In the genomic region with DNA sequence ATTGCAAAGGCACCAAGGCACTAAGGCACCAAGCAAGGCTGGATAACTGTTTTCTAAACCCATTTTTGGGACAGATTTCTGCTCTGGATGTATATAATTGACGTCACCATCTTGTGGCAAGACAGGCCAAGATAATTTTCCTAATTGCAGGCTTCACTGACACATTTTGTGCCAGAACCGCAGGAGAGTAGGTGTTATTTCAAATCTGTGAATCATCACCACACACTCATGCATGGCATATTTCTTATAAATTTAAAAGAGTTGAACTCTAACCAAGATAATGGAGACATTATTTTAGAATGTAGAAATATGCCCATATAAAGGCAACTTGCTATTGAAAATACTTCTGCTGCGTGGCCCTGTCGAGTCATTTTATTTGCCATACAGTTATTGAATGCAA, we compare ENCODE assay signal across 23 cellular contexts.
A peak's percentile ranks its signal among the peaks of the same experiment; 100 is the strongest.
DNase-seq lines count a peak whose midpoint lies in the region; ATAC-seq, FAIRE-seq and TF ChIP-seq lines count a peak whose summit lies in the region.
"Had no signal": no experiment of that assay in that cellular context is flagged by ENCODE, and none has a peak within 500 bp of the region (broad histone marks: within the 10 kb centered on the region; RNA-seq: fewer than 3 reads in every experiment).

No MANE protein-coding gene starts in this region.

- no peaks in the 10 kb centered on the region for H3K27me3 ChIP-seq in MM.1S (replicated peaks; ENCODE audit: insufficient read depth, low read length)
- H3K27me3 ChIP-seq in naive thymus-derived CD4-positive, alpha-beta T cell (ENCODE audit: control insufficient read depth in 2 of 2, insufficient read depth in 2 of 2, low read length in 2 of 2) = no peaks in the 10 kb centered on the region
- H3K27me3 ChIP-seq: adrenal gland, tibial artery had no signal

- FAIRE-seq in GM12891 (lab: Jason Lieb, UNC) = no peak
- FAIRE-seq: A204.1 had no signal

- TF ChIP-seq CTCF in activated CD8-positive, alpha-beta T cell treated with anti-CD3 and anti-CD28 coated beads for 36 hours (IDR thresholded peaks at IDR 0.05) = no peak
- no peak for TF ChIP-seq CTCF in MM.1S (IDR thresholded peaks at IDR 0.05; ENCODE audit: low read length)

- no peak overlapping the region for H3K4me3 ChIP-seq in MM.1S (ENCODE audit: low read length)
- H3K4me3 ChIP-seq in naive thymus-derived CD4-positive, alpha-beta T cell (ENCODE audit: low read length) = no peak overlapping the region
- H3K4me3 ChIP-seq: adrenal gland, left ventricle myocardium inferior, tibial artery had no signal

- no peak for TF ChIP-seq POLR2A in GM12891 (IDR thresholded peaks at IDR 0.05; ENCODE audit: low read depth, low read length)

- H3K4me3 Mint-ChIP-seq in activated CD8-positive, alpha-beta T cell treated with anti-CD3 and anti-CD28 coated beads for 36 hours = no peak overlapping the region
- H3K4me3 Mint-ChIP-seq in activated CD8-positive, alpha-beta T cell treated with anti-CD3 and anti-CD28 coated beads, Interleukin-2, amount 10 ng/mL, durations not matched to agents 7 days and 5 days = no peak overlapping the region
- no peak overlapping the region for H3K4me3 Mint-ChIP-seq in stimulated activated naive CD8-positive, alpha-beta T cell treated with anti-CD3 and anti-CD28 coated beads, Interleukin-15, amount 100 ng/mL, for 72 hours
- H3K4me3 Mint-ChIP-seq in naive thymus-derived CD4-positive, alpha-beta T cell = no peak overlapping the region
- H3K4me3 Mint-ChIP-seq: activated CD8-positive, alpha-beta memory T cell treated with anti-CD3 and anti-CD28 coated beads, Interleukin-2, amount 10 ng/mL, durations not matched to agents 7 days and 5 days; CD8-positive, alpha-beta memory T cell; stimulated activated naive B cell treated with anti-CD40 and anti-IgM and Interleukin-4, amounts not matched to agents 10 μg/mL and 1 μg/mL and 100 μg/mL, for 72 hours had no signal

- no peaks in the 10 kb centered on the region for H4K20me1 ChIP-seq in MM.1S (ENCODE audit: insufficient read depth, low read length)

- POLR2A ChIA-PET in activated CD8-positive, alpha-beta T cell treated with anti-CD3 and anti-CD28 coated beads for 36 hours (lab: Charles Lee) = interaction anchor here (0.6 kb wide), 1 partner anchor 135 kb away, joined by 4 read pairs; no protein-coding TSS in a partner anchor
- POLR2A ChIA-PET in activated CD8-positive, alpha-beta T cell treated with anti-CD3 and anti-CD28 coated beads, Interleukin-2, amount 10 ng/mL, durations not matched to agents 7 days and 5 days (lab: Charles Lee) = no interaction called here
- POLR2A ChIA-PET in naive thymus-derived CD4-positive, alpha-beta T cell (lab: Charles Lee) = no interaction called here

- no peaks in the 10 kb centered on the region for H3K9me2 ChIP-seq in MM.1S (replicated peaks; ENCODE audit: insufficient read depth, low read length)

- H3K9ac ChIP-seq in MM.1S (ENCODE audit: low read length) = no peak overlapping the region

- peak overlapping the region; percentile 28 for H3K27ac Mint-ChIP-seq in activated CD8-positive, alpha-beta T cell treated with anti-CD3 and anti-CD28 coated beads for 36 hours
- no peak overlapping the region for H3K27ac Mint-ChIP-seq in activated CD8-positive, alpha-beta T cell treated with anti-CD3 and anti-CD28 coated beads, Interleukin-2, amount 10 ng/mL, durations not matched to agents 7 days and 5 days
- H3K27ac Mint-ChIP-seq in stimulated activated naive CD8-positive, alpha-beta T cell treated with anti-CD3 and anti-CD28 coated beads, Interleukin-15, amount 100 ng/mL, for 72 hours = no peak overlapping the region
- H3K27ac Mint-ChIP-seq in naive thymus-derived CD4-positive, alpha-beta T cell = no peak overlapping the region
- H3K27ac Mint-ChIP-seq: activated CD8-positive, alpha-beta memory T cell treated with anti-CD3 and anti-CD28 coated beads, Interleukin-2, amount 10 ng/mL, durations not matched to agents 7 days and 5 days; stimulated activated naive B cell treated with anti-CD40 and anti-IgM and Interleukin-4, amounts not matched to agents 10 μg/mL and 1 μg/mL and 100 μg/mL, for 72 hours had no signal

- H3K36me3 ChIP-seq in MM.1S (replicated peaks; ENCODE audit: insufficient read depth, low read length) = no peaks in the 10 kb centered on the region
- H3K36me3 ChIP-seq in naive thymus-derived CD4-positive, alpha-beta T cell (ENCODE audit: control insufficient read depth in 2 of 3, insufficient read depth in 3 of 3, low read length in 3 of 3) = no peaks in the 10 kb centered on the region
- H3K36me3 ChIP-seq: adrenal gland had no signal

- H3K4me1 Mint-ChIP-seq in activated CD8-positive, alpha-beta T cell treated with anti-CD3 and anti-CD28 coated beads for 36 hours (ENCODE audit: low read depth) = peaks cover 21% of the 10 kb centered on the region
- peaks cover 7% of the 10 kb centered on the region for H3K4me1 Mint-ChIP-seq in activated CD8-positive, alpha-beta T cell treated with anti-CD3 and anti-CD28 coated beads, Interleukin-2, amount 10 ng/mL, durations not matched to agents 7 days and 5 days (ENCODE audit: low read depth)
- peaks cover 17% of the 10 kb centered on the region for H3K4me1 Mint-ChIP-seq in stimulated activated naive CD8-positive, alpha-beta T cell treated with anti-CD3 and anti-CD28 coated beads, Interleukin-15, amount 100 ng/mL, for 72 hours
- peaks cover 6 to 22% (median 13%) of the 10 kb centered on the region in 7 donors for H3K4me1 Mint-ChIP-seq in naive thymus-derived CD4-positive, alpha-beta T cell

- H3K4me2 ChIP-seq in MM.1S (ENCODE audit: low read depth, low read length) = no peak overlapping the region

- H3K9me3 ChIP-seq in MM.1S (replicated peaks; ENCODE audit: insufficient read depth, low read length) = no peaks in the 10 kb centered on the region
- H3K9me3 ChIP-seq in naive thymus-derived CD4-positive, alpha-beta T cell (ENCODE audit: control insufficient read depth in 2 of 3, low read length in 3 of 3) = peaks cover 0 to 4% (median 0%) of the 10 kb centered on the region in 3 experiments
- H3K9me3 ChIP-seq: adrenal gland, tibial artery had no signal

- CTCF ChIA-PET in activated CD8-positive, alpha-beta T cell treated with anti-CD3 and anti-CD28 coated beads for 36 hours (lab: Charles Lee) = no interaction called here
- CTCF ChIA-PET in activated CD8-positive, alpha-beta T cell treated with anti-CD3 and anti-CD28 coated beads, Interleukin-2, amount 10 ng/mL, durations not matched to agents 7 days and 5 days (lab: Charles Lee) = no interaction called here
- CTCF ChIA-PET in naive thymus-derived CD4-positive, alpha-beta T cell (lab: Charles Lee) = no interaction called here

- intact Hi-C loops in activated CD8-positive, alpha-beta T cell treated with anti-CD3 and anti-CD28 coated beads for 36 hours (cut with micrococcal nuclease) = no loop called here
- intact Hi-C loops in naive thymus-derived CD4-positive, alpha-beta T cell (cut with micrococcal nuclease) = loop anchor here in 1 of 2 donors (5.0 kb wide), 4 partner anchors 35 to 150 kb away; no protein-coding TSS in a partner anchor

- H2AFZ ChIP-seq in MM.1S (ENCODE audit: low read length) = no peak overlapping the region

- DNase-seq in activated CD8-positive, alpha-beta T cell treated with anti-CD3 and anti-CD28 coated beads for 36 hours = peak; percentile 20
- DNase-seq in activated CD8-positive, alpha-beta T cell treated with anti-CD3 and anti-CD28 coated beads, Interleukin-2, amount 10 ng/mL, durations not matched to agents 7 days and 5 days = no peak
- DNase-seq in RPMI7951 (ENCODE audit: low read depth) (peak; percentile 23), glomerular visceral epithelial cell (ENCODE audit: extremely low spot score) (peak; percentile 75), MM.1S (no peak), GM12891 (ENCODE audit: insufficient read length, low spot score) (no peak)
- DNase-seq in stimulated activated naive CD8-positive, alpha-beta T cell treated with anti-CD3 and anti-CD28 coated beads, Interleukin-15, amount 100 ng/mL, for 72 hours = no peak
- no peak for DNase-seq in naive thymus-derived CD4-positive, alpha-beta T cell
- DNase-seq: activated CD4-positive, alpha-beta T cell treated with anti-CD3 and anti-CD28 coated beads for 1 hour; activated CD8-positive, alpha-beta memory T cell treated with anti-CD3 and anti-CD28 coated beads, Interleukin-2, amount 10 ng/mL, durations not matched to agents 7 days and 5 days; adrenal gland; CD8-positive, alpha-beta memory T cell; dermis blood vessel endothelial cell; KBM-7; left ventricle myocardium inferior; midbrain; NCI-H187 treated with DMSO at 0.1 percent for 48 hours; SHP77; stimulated activated CD4-positive, alpha-beta T cell treated with anti-CD3 and anti-CD28 coated beads, Interleukin-1b, Interleukin-23, amount 100 ng/mL, for 48 hours; stimulated activated naive B cell treated with anti-CD40 and anti-IgM and Interleukin-4, amounts not matched to agents 10 μg/mL and 1 μg/mL and 100 μg/mL, for 72 hours; SW 1271; tibial artery had no signal

- no peaks in the 10 kb centered on the region for H3F3A ChIP-seq in MM.1S (ENCODE audit: insufficient read depth, low read length)

- H3K79me2 ChIP-seq in MM.1S (ENCODE audit: low read length) = no peaks in the 10 kb centered on the region

- H3K27ac ChIP-seq in MM.1S (ENCODE audit: low read length) = no peak overlapping the region
- no peak overlapping the region for H3K27ac ChIP-seq in naive thymus-derived CD4-positive, alpha-beta T cell (ENCODE audit: low read depth, low read length)
- H3K27ac ChIP-seq: adrenal gland, left ventricle myocardium inferior, tibial artery had no signal

- H3K36me3 Mint-ChIP-seq in activated CD8-positive, alpha-beta T cell treated with anti-CD3 and anti-CD28 coated beads for 36 hours (ENCODE audit: low read depth) = peaks cover 24% of the 10 kb centered on the region
- H3K36me3 Mint-ChIP-seq in activated CD8-positive, alpha-beta T cell treated with anti-CD3 and anti-CD28 coated beads, Interleukin-2, amount 10 ng/mL, durations not matched to agents 7 days and 5 days (ENCODE audit: low read depth) = peaks cover 15% of the 10 kb centered on the region
- peaks cover 13 to 26% (median 23%) of the 10 kb centered on the region in 5 donors for H3K36me3 Mint-ChIP-seq in naive thymus-derived CD4-positive, alpha-beta T cell

- peaks cover 7% of the 10 kb centered on the region for H3K9me3 Mint-ChIP-seq in activated CD8-positive, alpha-beta T cell treated with anti-CD3 and anti-CD28 coated beads for 36 hours
- peaks cover 9% of the 10 kb centered on the region for H3K9me3 Mint-ChIP-seq in activated CD8-positive, alpha-beta T cell treated with anti-CD3 and anti-CD28 coated beads, Interleukin-2, amount 10 ng/mL, durations not matched to agents 7 days and 5 days (ENCODE audit: insufficient read depth)
- H3K9me3 Mint-ChIP-seq in stimulated activated naive CD8-positive, alpha-beta T cell treated with anti-CD3 and anti-CD28 coated beads, Interleukin-15, amount 100 ng/mL, for 72 hours = peaks cover 5 to 7% of the 10 kb centered on the region in 2 donors
- H3K9me3 Mint-ChIP-seq in naive thymus-derived CD4-positive, alpha-beta T cell = peaks cover 0 to 16% (median 5%) of the 10 kb centered on the region in 11 donors

- peaks cover under 1% of the 10 kb centered on the region for H3K4me1 ChIP-seq in MM.1S (ENCODE audit: low read length)
- peaks cover 0 to 3% of the 10 kb centered on the region in 2 donors for H3K4me1 ChIP-seq in naive thymus-derived CD4-positive, alpha-beta T cell (ENCODE audit: control insufficient read depth in 2 of 2, insufficient read depth in 2 of 2, low read length in 2 of 2)
- H3K4me1 ChIP-seq: adrenal gland had no signal

- peak; percentile 43 for ATAC-seq in activated CD8-positive, alpha-beta T cell treated with anti-CD3 and anti-CD28 coated beads for 36 hours
- no peak for ATAC-seq in activated CD8-positive, alpha-beta T cell treated with anti-CD3 and anti-CD28 coated beads, Interleukin-2, amount 10 ng/mL, durations not matched to agents 7 days and 5 days
- peak; percentile 45 for ATAC-seq in stimulated activated naive CD8-positive, alpha-beta T cell treated with anti-CD3 and anti-CD28 coated beads, Interleukin-15, amount 100 ng/mL, for 72 hours
- no peak for ATAC-seq in naive thymus-derived CD4-positive, alpha-beta T cell
- ATAC-seq: activated CD8-positive, alpha-beta memory T cell treated with anti-CD3 and anti-CD28 coated beads, Interleukin-2, amount 10 ng/mL, durations not matched to agents 7 days and 5 days; stimulated activated naive B cell treated with anti-CD40 and anti-IgM and Interleukin-4, amounts not matched to agents 10 μg/mL and 1 μg/mL and 100 μg/mL, for 72 hours had no signal

- H3K27me3 Mint-ChIP-seq in activated CD8-positive, alpha-beta T cell treated with anti-CD3 and anti-CD28 coated beads for 36 hours = no peaks in the 10 kb centered on the region
- no peaks in the 10 kb centered on the region for H3K27me3 Mint-ChIP-seq in activated CD8-positive, alpha-beta T cell treated with anti-CD3 and anti-CD28 coated beads, Interleukin-2, amount 10 ng/mL, durations not matched to agents 7 days and 5 days (ENCODE audit: low read depth)
- no peaks in the 10 kb centered on the region for H3K27me3 Mint-ChIP-seq in stimulated activated naive CD8-positive, alpha-beta T cell treated with anti-CD3 and anti-CD28 coated beads, Interleukin-15, amount 100 ng/mL, for 72 hours
- H3K27me3 Mint-ChIP-seq in naive thymus-derived CD4-positive, alpha-beta T cell = no peaks in the 10 kb centered on the region
- H3K27me3 Mint-ChIP-seq: activated CD8-positive, alpha-beta memory T cell treated with anti-CD3 and anti-CD28 coated beads, Interleukin-2, amount 10 ng/mL, durations not matched to agents 7 days and 5 days; CD8-positive, alpha-beta memory T cell; stimulated activated naive B cell treated with anti-CD40 and anti-IgM and Interleukin-4, amounts not matched to agents 10 μg/mL and 1 μg/mL and 100 μg/mL, for 72 hours had no signal

Comparison
In these comparisons a context has a peak if more than half of its experiments do, and no peak if none do; other contexts are left out.
1. ATAC-seq: peak in activated CD8-positive, alpha-beta T cell treated with anti-CD3 and anti-CD28 coated beads for 36 hours (single experiment) and stimulated activated naive CD8-positive, alpha-beta T cell treated with anti-CD3 and anti-CD28 coated beads, Interleukin-15, amount 100 ng/mL, for 72 hours (single experiment); none in activated CD8-positive, alpha-beta T cell treated with anti-CD3 and anti-CD28 coated beads, Interleukin-2, amount 10 ng/mL, durations not matched to agents 7 days and 5 days (single experiment) and naive thymus-derived CD4-positive, alpha-beta T cell (single experiment).
2. DNase-seq: peak in activated CD8-positive, alpha-beta T cell treated with anti-CD3 and anti-CD28 coated beads for 36 hours (single experiment), RPMI7951 (single experiment) and glomerular visceral epithelial cell (single experiment); none in activated CD8-positive, alpha-beta T cell treated with anti-CD3 and anti-CD28 coated beads, Interleukin-2, amount 10 ng/mL, durations not matched to agents 7 days and 5 days (single experiment), stimulated activated naive CD8-positive, alpha-beta T cell treated with anti-CD3 and anti-CD28 coated beads, Interleukin-15, amount 100 ng/mL, for 72 hours (0 of 2), MM.1S (single experiment), naive thymus-derived CD4-positive, alpha-beta T cell (0 of 9) and GM12891 (single experiment).